In the genomic region with DNA sequence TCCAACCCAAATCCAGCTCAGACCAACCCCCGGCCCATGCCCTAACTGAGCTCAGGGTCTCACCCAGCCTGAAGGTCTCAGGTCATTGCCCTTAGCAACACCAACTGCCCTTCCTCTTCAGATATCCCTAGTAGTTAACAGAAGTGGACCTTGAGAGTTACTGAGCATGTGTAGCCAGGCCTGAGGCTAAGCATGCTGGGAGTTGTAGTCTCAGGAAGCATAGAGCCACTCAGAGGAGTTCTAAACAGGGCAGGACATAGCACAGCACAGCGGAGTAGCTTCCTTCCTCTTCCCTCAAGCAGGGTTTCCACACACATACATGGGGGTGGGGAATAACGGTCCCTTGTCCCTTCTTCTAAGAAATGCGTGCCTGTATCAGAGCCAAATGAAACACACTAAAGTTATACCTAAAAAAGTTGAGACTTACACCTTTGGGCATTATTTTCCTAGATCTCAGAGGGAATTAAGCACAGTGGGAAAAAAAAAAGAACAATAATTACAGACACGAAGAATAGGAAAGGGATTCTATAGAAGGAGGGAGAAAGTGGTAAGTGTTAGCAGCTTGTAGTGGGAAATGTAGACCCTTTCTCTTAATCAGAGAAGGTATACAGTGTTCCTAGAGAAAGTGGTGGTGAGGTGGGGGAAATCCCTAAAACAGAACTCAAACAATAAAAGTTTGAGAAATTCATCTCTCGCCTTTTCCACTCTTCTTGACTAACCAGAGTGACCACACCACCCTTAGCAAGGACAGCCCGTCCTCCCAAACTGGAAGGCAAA, we compare ENCODE assay signal across 8 cellular contexts. TPM values are rescaled to one million over a fixed set of nuclear protein-coding genes. Genes with fewer than 3 reads are reported as not detected.
A peak's percentile ranks its signal among the peaks of the same experiment; 100 is the strongest.
DNase-seq lines count a peak whose midpoint lies in the region; ATAC-seq and TF ChIP-seq lines count a peak whose summit lies in the region.

No MANE protein-coding gene starts in this region.

- WGBS in upper lobe of left lung, 2 donors: 20 to 27% methylated on average over 7 of the region's 7 CpGs

- H3K4me1 Mint-ChIP-seq in activated T-cell treated with anti-CD3 and anti-CD28 coated beads, Interleukin-2, amount 50 U/mL, for 4 hours (ENCODE audit: low read depth): peaks cover 51% of the 10 kb centered on the region
- H3K4me1 Mint-ChIP-seq in natural killer cell treated with Interleukin-12 subunit alpha and Interleukin-12 subunit beta and Interleukin-15 and Interleukin-18, amount 100 ng/mL, for 72 hours (ENCODE audit: low read depth in 2 of 2): peaks cover 46 to 67% of the 10 kb centered on the region in 2 donors

- H3K27me3 ChIP-seq in NT2/D1 (ENCODE audit: insufficient read depth, insufficient read length) (no peaks in the 10 kb centered on the region), upper lobe of left lung (no peaks in the 10 kb centered on the region)

- no peak for TF ChIP-seq EP300 in upper lobe of left lung (IDR thresholded peaks at IDR 0.05)

- in situ Hi-C loops in ACHN (cut with HindIII; ENCODE audit: low pct_ligation_motif_present, low pct_unique_long_range_greater_than_20kb, low sequenced_read_pairs) (no loop called here), GM13976 (cut with MboI; ENCODE audit: low sequenced_read_pairs, unreplicated experiment) (no loop called here)

- no peak overlapping the region for H3K4me3 ChIP-seq in NT2/D1 (ENCODE audit: insufficient read length, low read depth)
- H3K4me3 ChIP-seq in fibroblast of pulmonary artery (replicated peaks; ENCODE audit: low read depth, low read length): peak overlapping the region; percentile 87
- peak overlapping the region in 3 of 4 donors; percentile 3 to 96 (median 64) for H3K4me3 ChIP-seq in upper lobe of left lung

- H3K36me3 ChIP-seq in NT2/D1 (ENCODE audit: insufficient read depth, insufficient read length, low read length): peaks cover 67% of the 10 kb centered on the region
- peaks cover 24 to 42% (median 39%) of the 10 kb centered on the region in 4 donors for H3K36me3 ChIP-seq in upper lobe of left lung

- peaks cover 29% of the 10 kb centered on the region for H3K36me3 Mint-ChIP-seq in activated T-cell treated with anti-CD3 and anti-CD28 coated beads, Interleukin-2, amount 50 U/mL, for 4 hours (ENCODE audit: insufficient read depth)
- H3K36me3 Mint-ChIP-seq in natural killer cell treated with Interleukin-12 subunit alpha and Interleukin-12 subunit beta and Interleukin-15 and Interleukin-18, amount 100 ng/mL, for 72 hours: peaks cover 16% of the 10 kb centered on the region

- H3K4me3 Mint-ChIP-seq in activated T-cell treated with anti-CD3 and anti-CD28 coated beads, Interleukin-2, amount 50 U/mL, for 4 hours: peak overlapping the region; percentile 90
- peak overlapping the region; percentile 82 for H3K4me3 Mint-ChIP-seq in natural killer cell treated with Interleukin-12 subunit alpha and Interleukin-12 subunit beta and Interleukin-15 and Interleukin-18, amount 100 ng/mL, for 72 hours

- H3K9me3 Mint-ChIP-seq in activated T-cell treated with anti-CD3 and anti-CD28 coated beads, Interleukin-2, amount 50 U/mL, for 4 hours: no peaks in the 10 kb centered on the region
- no peaks in the 10 kb centered on the region for H3K9me3 Mint-ChIP-seq in natural killer cell treated with Interleukin-12 subunit alpha and Interleukin-12 subunit beta and Interleukin-15 and Interleukin-18, amount 100 ng/mL, for 72 hours

- TF ChIP-seq POLR2A in upper lobe of left lung (IDR thresholded peaks at IDR 0.05): no peak

- ATAC-seq in HG02852 (IDR thresholded peaks at IDR 0.05; ENCODE audit: unreplicated experiment) (peak; percentile 68), upper lobe of left lung (ENCODE audit: low FRiP score in 2 of 2) (peak; percentile 78 to 82)
- ATAC-seq in activated T-cell treated with anti-CD3 and anti-CD28 coated beads, Interleukin-2, amount 50 U/mL, for 4 hours: peak; percentile 59 to 66
- peak; percentile 80 for ATAC-seq in natural killer cell treated with Interleukin-12 subunit alpha and Interleukin-12 subunit beta and Interleukin-15 and Interleukin-18, amount 100 ng/mL, for 72 hours

- no peak overlapping the region for H3K9ac ChIP-seq in NT2/D1 (ENCODE audit: insufficient read length, low read depth)

- peak overlapping the region; percentile 67 to 90 for H3K27ac Mint-ChIP-seq in natural killer cell treated with Interleukin-12 subunit alpha and Interleukin-12 subunit beta and Interleukin-15 and Interleukin-18, amount 100 ng/mL, for 72 hours

- H3K9me3 ChIP-seq in NT2/D1 (ENCODE audit: insufficient read depth, low read length): no peaks in the 10 kb centered on the region
- H3K9me3 ChIP-seq in upper lobe of left lung: no peaks in the 10 kb centered on the region

- TF ChIP-seq CTCF in GM13976 (IDR thresholded peaks at IDR 0.05; ENCODE audit: borderline replicate concordance, control extremely low read depth, extremely low read depth, insufficient read depth, missing control alignments) (no peak), fibroblast of pulmonary artery (IDR thresholded peaks at IDR 0.05; ENCODE audit: low read length, missing control alignments) (no peak), upper lobe of left lung (IDR thresholded peaks at IDR 0.05) (no peak)

- peak; percentile 56 for DNase-seq in ACHN
- DNase-seq in GM13976 (ENCODE audit: low spot score): peak; percentile 87
- DNase-seq in NT2/D1 (ENCODE audit: low read depth, low spot score): peak; percentile 35
- peak; percentile 23 for DNase-seq in activated T-cell treated with anti-CD3 and anti-CD28 coated beads, Interleukin-2, amount 50 U/mL, for 4 hours
- DNase-seq in fibroblast of pulmonary artery (ENCODE audit: low read depth): peak; percentile 87
- peak; percentile 82 for DNase-seq in natural killer cell treated with Interleukin-12 subunit alpha and Interleukin-12 subunit beta and Interleukin-15 and Interleukin-18, amount 100 ng/mL, for 72 hours (ENCODE audit: low spot score)
- DNase-seq in upper lobe of left lung: peak in 1 of 2 donors; percentile 91

- peak overlapping the region; percentile 95 to 100 (median 98) for H3K27ac ChIP-seq in upper lobe of left lung

- peaks cover 14% of the 10 kb centered on the region for H3K4me1 ChIP-seq in NT2/D1 (ENCODE audit: insufficient read depth, insufficient read length)
- peaks cover 31 to 51% (median 39%) of the 10 kb centered on the region in 4 donors for H3K4me1 ChIP-seq in upper lobe of left lung

- H3K27me3 Mint-ChIP-seq in activated T-cell treated with anti-CD3 and anti-CD28 coated beads, Interleukin-2, amount 50 U/mL, for 4 hours (ENCODE audit: low read depth): no peaks in the 10 kb centered on the region
- H3K27me3 Mint-ChIP-seq in natural killer cell treated with Interleukin-12 subunit alpha and Interleukin-12 subunit beta and Interleukin-15 and Interleukin-18, amount 100 ng/mL, for 72 hours: no peaks in the 10 kb centered on the region

RNA-seq across cellular contexts. Expression of a gene that starts 4.4 kb away (rescaled TPM):
- total RNA-seq in activated T-cell treated with anti-CD3 and anti-CD28 coated beads, Interleukin-2, amount 50 U/mL, for 4 hours: 100 to 1,000 TPM; 102 to 106 (median 105) TPM
- total RNA-seq in natural killer cell treated with Interleukin-12 subunit alpha and Interleukin-12 subunit beta and Interleukin-15 and Interleukin-18, amount 100 ng/mL, for 72 hours: 100 to 1,000 TPM; 120 to 199 TPM
- total RNA-seq in upper lobe of left lung: 100 to 1,000 TPM in 5 of 6 donors, 10 to 100 TPM in 1; 91.5 to 250 (median 112) TPM

RNA-seq across cellular contexts. Expression of a gene that starts 13.6 kb away (rescaled TPM):
- 1 to 10 TPM; 4.5 to 5.2 (median 4.5) TPM for total RNA-seq in activated T-cell treated with anti-CD3 and anti-CD28 coated beads, Interleukin-2, amount 50 U/mL, for 4 hours
- total RNA-seq in natural killer cell treated with Interleukin-12 subunit alpha and Interleukin-12 subunit beta and Interleukin-15 and Interleukin-18, amount 100 ng/mL, for 72 hours: 10 to 100 TPM; 21.9 to 28.9 TPM
- total RNA-seq in upper lobe of left lung: 1 to 10 TPM in 2 of 6 donors, under 1 TPM in 2, not detected in 2; 0.97 to 1.4 (median 1.2) TPM

RNA-seq across cellular contexts. Expression of a gene that starts 37.6 kb away (rescaled TPM):
- total RNA-seq in activated T-cell treated with anti-CD3 and anti-CD28 coated beads, Interleukin-2, amount 50 U/mL, for 4 hours: 10 to 100 TPM; 68.1 to 70.6 (median 68.4) TPM
- 10 to 100 TPM; 63.4 to 70.3 TPM for total RNA-seq in natural killer cell treated with Interleukin-12 subunit alpha and Interleukin-12 subunit beta and Interleukin-15 and Interleukin-18, amount 100 ng/mL, for 72 hours
- 10 to 100 TPM; 25.1 to 56.5 (median 42.0) TPM for total RNA-seq in upper lobe of left lung

RNA-seq across cellular contexts. Expression of a gene that starts 38.4 kb away (rescaled TPM):
- total RNA-seq in activated T-cell treated with anti-CD3 and anti-CD28 coated beads, Interleukin-2, amount 50 U/mL, for 4 hours: under 1 TPM in 1 of 3 donors, not detected in 2; 0.11 TPM
- under 1 TPM; 0.24 to 0.31 TPM for total RNA-seq in natural killer cell treated with Interleukin-12 subunit alpha and Interleukin-12 subunit beta and Interleukin-15 and Interleukin-18, amount 100 ng/mL, for 72 hours
- 1 to 10 TPM in 2 of 6 donors, under 1 TPM in 3, not detected in 1; 0.39 to 3.1 (median 0.76) TPM for total RNA-seq in upper lobe of left lung

RNA-seq across cellular contexts. Expression of a gene that starts 54.5 kb away (rescaled TPM):
- 10 to 100 TPM; 27.5 to 35.5 (median 28.8) TPM for total RNA-seq in activated T-cell treated with anti-CD3 and anti-CD28 coated beads, Interleukin-2, amount 50 U/mL, for 4 hours
- 10 to 100 TPM; 55.4 to 74.9 TPM for total RNA-seq in natural killer cell treated with Interleukin-12 subunit alpha and Interleukin-12 subunit beta and Interleukin-15 and Interleukin-18, amount 100 ng/mL, for 72 hours
- total RNA-seq in upper lobe of left lung: 100 to 1,000 TPM in 1 of 6 donors, 10 to 100 TPM in 5; 20.4 to 108 (median 57.7) TPM
